In genomic region chr2:138794734-138795133, GRCh38 we compare ENCODE assay signal across 31 cellular contexts. TPM values are rescaled to one million over a fixed set of nuclear protein-coding genes. Genes with fewer than 3 reads are reported as not detected.
"Had no signal": no experiment of that assay in that cellular context is flagged by ENCODE, and none has a peak within 500 bp of the region (broad histone marks: within the 10 kb centered on the region; RNA-seq: fewer than 3 reads in every experiment).

No MANE protein-coding gene starts in this region.

- DNase-seq: cortex of kidney; effector memory CD8-positive, alpha-beta T cell; erythroblast; esophagus squamous epithelium; head of caudate nucleus; kidney; left cardiac atrium; left lung; mesenchymal stem cell; naive thymus-derived CD4-positive, alpha-beta T cell; sigmoid colon; stimulated activated CD4-positive, alpha-beta T cell treated with anti-CD3 and anti-CD28 coated beads, Interleukin-2, amount 100 ng/mL, for 24 hours; stimulated activated CD4-positive, alpha-beta T cell treated with anti-CD3 and anti-CD28 coated beads, Interleukin-4, amount 100 ng/mL, for 24 hours; stimulated activated naive CD4-positive, alpha-beta T cell treated with Interleukin-2 at 50 U/mL for 16 hours; stomach; thyroid gland; trophoblast cell had no signal

- ATAC-seq: effector memory CD8-positive, alpha-beta T cell; left cardiac atrium; left lung; naive thymus-derived CD4-positive, alpha-beta T cell; stimulated activated effector memory CD8-positive, alpha-beta T cell treated with anti-CD3 and anti-CD28 coated beads, Interleukin-12 subunit alpha, Interleukin-12 subunit beta, amount 100 ng/mL, for 72 hours had no signal

- H3K4me3 ChIP-seq: esophagus squamous epithelium, hepatocyte, left lung, neural progenitor cell, prostate gland, right atrium auricular region, sigmoid colon, stomach, thyroid gland, vagina had no signal

- H3K4me1 ChIP-seq: esophagus squamous epithelium, left lung, neural progenitor cell, parathyroid adenoma, prostate gland, right atrium auricular region, sigmoid colon, stomach, thyroid gland, vagina had no signal

- H3K9me3 ChIP-seq: esophagus squamous epithelium, left lung, prostate gland, sigmoid colon, thyroid gland, vagina had no signal

- H3K27ac ChIP-seq: esophagus squamous epithelium, hepatocyte, left lung, neural progenitor cell, parathyroid adenoma, prostate gland, right atrium auricular region, sigmoid colon, stomach, thyroid gland, vagina had no signal

- H3K27me3 ChIP-seq: hepatocyte, neural progenitor cell, right atrium auricular region, thyroid gland, vagina had no signal

- H3K36me3 ChIP-seq: esophagus squamous epithelium, left lung, neural progenitor cell, prostate gland, right atrium auricular region, sigmoid colon, stomach, thyroid gland, vagina had no signal

RNA-seq across cellular contexts. Expression of gene NXPH2, which starts 14.5 kb away (rescaled TPM):
- total RNA-seq: dermis microvascular lymphatic vessel endothelial cell; esophagus squamous epithelium; left cardiac atrium; left lung; lower leg skin; lung microvascular endothelial cell; mucosa of gallbladder; naive thymus-derived CD4-positive, alpha-beta T cell; osteoblast; prostate gland; subcutaneous adipose tissue; thyroid gland; ureter; vagina had no signal
- polyA plus RNA-seq: naive thymus-derived CD4-positive, alpha-beta T cell; stomach had no signal
